Comparison of ENCODE assay signal across 19 cellular contexts in genomic region chr4:48931459-48931858, GRCh38. TPM values are rescaled to one million over a fixed set of nuclear protein-coding genes. Genes with fewer than 3 reads are reported as not detected.
"Had no signal": no experiment of that assay in that cellular context is flagged by ENCODE, and none has a peak within 500 bp of the region (broad histone marks: within the 10 kb centered on the region; RNA-seq: fewer than 3 reads in every experiment).

No MANE protein-coding gene starts in this region.

- H3K27ac ChIP-seq: colonic mucosa, hepatocyte, neural progenitor cell, parathyroid adenoma, stomach, thoracic aorta had no signal

- H3K36me3 ChIP-seq: colonic mucosa, neural progenitor cell, stomach, thoracic aorta had no signal

- ATAC-seq: activated CD4-positive, CD25-positive, alpha-beta regulatory T cell treated with anti-CD3 and anti-CD28 coated beads, Interleukin-2, amount 50 U/mL, for 24 hours; activated CD8-positive, alpha-beta memory T cell treated with anti-CD3 and anti-CD28 coated beads, Interleukin-2, amount 10 ng/mL, durations not matched to agents 7 days and 5 days had no signal

- H3K4me2 ChIP-seq: hepatocyte, neural progenitor cell had no signal

- H3K36me3 Mint-ChIP-seq: activated CD8-positive, alpha-beta memory T cell treated with anti-CD3 and anti-CD28 coated beads, Interleukin-2, amount 10 ng/mL, durations not matched to agents 7 days and 5 days; activated naive CD8-positive, alpha-beta T cell treated with anti-CD3 and anti-CD28 coated beads, Interleukin-2, amount 10 ng/mL, durations not matched to agents 7 days and 5 days; neural progenitor cell had no signal

- H3K4me3 ChIP-seq: colonic mucosa, hepatocyte, neural progenitor cell, stomach, thoracic aorta had no signal

- H3K4me3 Mint-ChIP-seq: activated CD8-positive, alpha-beta memory T cell treated with anti-CD3 and anti-CD28 coated beads, Interleukin-2, amount 10 ng/mL, durations not matched to agents 7 days and 5 days; activated naive CD8-positive, alpha-beta T cell treated with anti-CD3 and anti-CD28 coated beads, Interleukin-2, amount 10 ng/mL, durations not matched to agents 7 days and 5 days; activated T-cell treated with anti-CD3 and anti-CD28 coated beads, Interleukin-2, amount 50 U/mL, for 24 hours; neural progenitor cell had no signal

- H3K4me1 Mint-ChIP-seq: activated CD8-positive, alpha-beta memory T cell treated with anti-CD3 and anti-CD28 coated beads, Interleukin-2, amount 10 ng/mL, durations not matched to agents 7 days and 5 days; activated naive CD8-positive, alpha-beta T cell treated with anti-CD3 and anti-CD28 coated beads, Interleukin-2, amount 10 ng/mL, durations not matched to agents 7 days and 5 days; neural progenitor cell had no signal

- H3K27me3 Mint-ChIP-seq: activated CD8-positive, alpha-beta memory T cell treated with anti-CD3 and anti-CD28 coated beads, Interleukin-2, amount 10 ng/mL, durations not matched to agents 7 days and 5 days; activated naive CD8-positive, alpha-beta T cell treated with anti-CD3 and anti-CD28 coated beads, Interleukin-2, amount 10 ng/mL, durations not matched to agents 7 days and 5 days; activated T-cell treated with anti-CD3 and anti-CD28 coated beads, Interleukin-2, amount 50 U/mL, for 24 hours had no signal

- H3K79me2 ChIP-seq: hepatocyte, parathyroid adenoma had no signal

- H2AFZ ChIP-seq: hepatocyte, neural progenitor cell, parathyroid adenoma had no signal

- H3K9me3 Mint-ChIP-seq: activated naive CD8-positive, alpha-beta T cell treated with anti-CD3 and anti-CD28 coated beads, Interleukin-2, amount 10 ng/mL, durations not matched to agents 7 days and 5 days; activated T-cell treated with anti-CD3 and anti-CD28 coated beads, Interleukin-2, amount 50 U/mL, for 24 hours had no signal

- DNase-seq: activated CD4-positive, alpha-beta T cell treated with anti-CD3 and anti-CD28 coated beads, Interleukin-2, amount 50 U/mL, for 4 hours; activated CD8-positive, alpha-beta memory T cell treated with anti-CD3 and anti-CD28 coated beads, Interleukin-2, amount 10 ng/mL, durations not matched to agents 7 days and 5 days; activated effector memory CD4-positive, alpha-beta T cell treated with Interleukin-2 at 50 U/mL for 16 hours; activated naive CD8-positive, alpha-beta T cell treated with anti-CD3 and anti-CD28 coated beads, Interleukin-2, amount 10 ng/mL, durations not matched to agents 7 days and 5 days; activated T-cell treated with anti-CD3 and anti-CD28 coated beads, Interleukin-2, amount 50 U/mL, for 24 hours; aorta; colonic mucosa; kidney glomerular epithelial cell; stimulated activated CD4-positive, alpha-beta T cell treated with anti-CD3 and anti-CD28 coated beads, Interleukin-15, amount 100 ng/mL, for 24 hours; stimulated activated CD4-positive, alpha-beta T cell treated with anti-CD3 and anti-CD28 coated beads, Interleukin-4, amount 100 ng/mL, for 4 hours; stomach; T-helper 2 cell had no signal

- H3K9me3 ChIP-seq: colonic mucosa, stomach, thoracic aorta had no signal

- H3K9ac ChIP-seq: neural progenitor cell, parathyroid adenoma had no signal

- H3K27me3 ChIP-seq: colonic mucosa, hepatocyte, neural progenitor cell, stomach had no signal

- H3K27ac Mint-ChIP-seq: activated CD8-positive, alpha-beta memory T cell treated with anti-CD3 and anti-CD28 coated beads, Interleukin-2, amount 10 ng/mL, durations not matched to agents 7 days and 5 days; activated naive CD8-positive, alpha-beta T cell treated with anti-CD3 and anti-CD28 coated beads, Interleukin-2, amount 10 ng/mL, durations not matched to agents 7 days and 5 days; activated T-cell treated with anti-CD3 and anti-CD28 coated beads, Interleukin-2, amount 50 U/mL, for 24 hours; neural progenitor cell had no signal

- H3K4me1 ChIP-seq: colonic mucosa, neural progenitor cell, parathyroid adenoma, stomach had no signal

RNA-seq across cellular contexts. Expression of gene CWH43, which starts 54.6 kb away (rescaled TPM):
- total RNA-seq: activated CD8-positive, alpha-beta memory T cell treated with anti-CD3 and anti-CD28 coated beads, Interleukin-2, amount 10 ng/mL, durations not matched to agents 7 days and 5 days; activated naive CD8-positive, alpha-beta T cell treated with anti-CD3 and anti-CD28 coated beads, Interleukin-2, amount 10 ng/mL, durations not matched to agents 7 days and 5 days; aorta; cardiac septum; hepatocyte; myocyte; thoracic aorta had no signal
- polyA plus RNA-seq: aorta, hepatocyte had no signal
